19 cellular contexts compared by ENCODE assay signal in genomic region chr18:76006151-76006550, GRCh38.
"Had no signal": no experiment of that assay in that cellular context is flagged by ENCODE, and none has a peak within 500 bp of the region (broad histone marks: within the 10 kb centered on the region; RNA-seq: fewer than 3 reads in every experiment).

No MANE protein-coding gene starts in this region.

- ATAC-seq: activated naive CD4-positive, alpha-beta T cell treated with anti-CD3 and anti-CD28 coated beads, Interleukin-2, amount 50 U/mL, for 72 hours; gastrocnemius medialis; stimulated activated naive CD8-positive, alpha-beta T cell treated with anti-CD3 and anti-CD28 coated beads, Interleukin-15, Interleukin-2, amounts not matched to agents 100 U/mL and 50 U/mL, for 24 hours; WTC11 had no signal

- H3K9me3 ChIP-seq: ascending aorta, esophagus squamous epithelium, gastrocnemius medialis, neutrophil, ovary, prostate gland, right atrium auricular region had no signal

- H3K27ac ChIP-seq: ascending aorta, dorsolateral prefrontal cortex, esophagus squamous epithelium, gastrocnemius medialis, left ventricle myocardium inferior, neutrophil, ovary, prostate gland, right atrium auricular region had no signal

- H3K36me3 ChIP-seq: ascending aorta, esophagus squamous epithelium, gastrocnemius medialis, left ventricle myocardium inferior, neutrophil, ovary, prostate gland, right atrium auricular region had no signal

- DNase-seq: activated T-cell treated with anti-CD3 and anti-CD28 coated beads, Interleukin-2, amount 50 U/mL, for 1 hour; dorsolateral prefrontal cortex; esophagus squamous epithelium; gastrocnemius medialis; hippocampal formation; kidney glomerular epithelial cell; left ventricle myocardium inferior; ovary; stimulated activated CD4-positive, alpha-beta T cell treated with anti-CD3 and anti-CD28 coated beads, Interleukin-12 subunit alpha, Interleukin-12 subunit beta, amount 100 ng/mL, for 4 hours; stimulated activated CD4-positive, alpha-beta T cell treated with anti-CD3 and anti-CD28 coated beads, Interleukin-4, amount 100 ng/mL, for 4 hours; stimulated activated naive CD8-positive, alpha-beta T cell treated with anti-CD3 and anti-CD28 coated beads, Interleukin-15, Interleukin-2, amounts not matched to agents 100 U/mL and 50 U/mL, for 24 hours; T-helper 9 cell had no signal

- H3K4me3 ChIP-seq: ascending aorta, dorsolateral prefrontal cortex, esophagus squamous epithelium, gastrocnemius medialis, left ventricle myocardium inferior, ovary, prostate gland, right atrium auricular region had no signal

- H3K4me1 ChIP-seq: ascending aorta, esophagus squamous epithelium, gastrocnemius medialis, left ventricle myocardium inferior, prostate gland, right atrium auricular region had no signal

- H3K27me3 ChIP-seq: ascending aorta, esophagus squamous epithelium, gastrocnemius medialis, neutrophil, ovary, right atrium auricular region had no signal

- FAIRE-seq: colon had no signal
